8 cellular contexts compared by ENCODE assay signal in genomic region chr13:40969169-40969901, GRCh38. TPM values are rescaled to one million over a fixed set of nuclear protein-coding genes. Genes with fewer than 3 reads are reported as not detected.
DNase-seq lines count a peak whose midpoint lies in the region; ATAC-seq and TF ChIP-seq lines count a peak whose summit lies in the region.

No MANE protein-coding gene starts in this region.

- ATAC-seq in activated CD4-positive, alpha-beta T cell treated with anti-CD3 and anti-CD28 coated beads for 36 hours = peak; percentile 84
- ATAC-seq in HG02763 (IDR thresholded peaks at IDR 0.05; ENCODE audit: unreplicated experiment) = peak; percentile 68

- H3K4me2 ChIP-seq in H9 (ENCODE audit: insufficient read depth, insufficient read length, low read length) = no peak overlapping the region

- peak; percentile 60 for DNase-seq in activated CD4-positive, alpha-beta T cell treated with anti-CD3 and anti-CD28 coated beads for 36 hours
- DNase-seq in activated CD4-positive, alpha-beta T cell treated with anti-CD3 and anti-CD28 coated beads, Interleukin-2, amount 50 U/mL, for 1 hour = no peak
- DNase-seq in NOMO-1 treated with DMSO at 0.1 percent for 48 hours (lab: John Stamatoyannopoulos, UW; ENCODE audit: unreplicated experiment) (peak; percentile 60), glomerular visceral epithelial cell (ENCODE audit: extremely low spot score) (no peak), SKM-1 treated with dmso at 0.1 percent for 144 hours (lab: John Stamatoyannopoulos, UW; ENCODE audit: unreplicated experiment) (no peak), H9 (no peak)

- H3T11ph ChIP-seq in H9 (ENCODE audit: low read length) = no peak overlapping the region

- H3K4me3 Mint-ChIP-seq in activated CD4-positive, alpha-beta T cell treated with anti-CD3 and anti-CD28 coated beads for 36 hours = peak overlapping the region; percentile 7
- no peak overlapping the region for H3K4me3 Mint-ChIP-seq in H9

- H3K36me3 Mint-ChIP-seq in activated CD4-positive, alpha-beta T cell treated with anti-CD3 and anti-CD28 coated beads for 36 hours (ENCODE audit: low read depth) = peaks cover 8% of the 10 kb centered on the region
- H3K36me3 Mint-ChIP-seq in H9 (ENCODE audit: insufficient read depth in 1 of 3, low read depth in 3 of 3) = no peaks in the 10 kb centered on the region

- no peak overlapping the region for H4K91ac ChIP-seq in H9 (ENCODE audit: insufficient read length, low read depth, low read length)

- H3K56ac ChIP-seq in H9 (ENCODE audit: insufficient read length, low read depth, low read length) = no peak overlapping the region

- no peak overlapping the region for H2BK12ac ChIP-seq in H9 (ENCODE audit: insufficient read length, low read depth, low read length)

- H3K23ac ChIP-seq in H9 (ENCODE audit: insufficient read length, low read depth, low read length) = no peak overlapping the region

- no CpG with 5 or more reads among the region's 4 CpGs for WGBS in H9 (ENCODE audit: extremely low coverage, insufficient read length, low lambda C conversion rate)

- no peaks in the 10 kb centered on the region for H4K20me1 ChIP-seq in H9 (ENCODE audit: control insufficient read depth, insufficient read depth, insufficient read length)

- no peak overlapping the region for H4K5ac ChIP-seq in H9 (ENCODE audit: insufficient read length, low read depth, low read length)

- no peaks in the 10 kb centered on the region for H3K27me3 ChIP-seq in neutrophil
- no peaks in the 10 kb centered on the region for H3K27me3 ChIP-seq in H9 (ENCODE audit: insufficient read depth, low read length)

- no peaks in the 10 kb centered on the region for H3K27me3 Mint-ChIP-seq in activated CD4-positive, alpha-beta T cell treated with anti-CD3 and anti-CD28 coated beads for 36 hours
- no peaks in the 10 kb centered on the region for H3K27me3 Mint-ChIP-seq in H9 (ENCODE audit: low read depth)

- H2AK5ac ChIP-seq in H9 (ENCODE audit: insufficient read length, low read length) = no peak overlapping the region

- no peaks in the 10 kb centered on the region for H3K79me2 ChIP-seq in H9 (ENCODE audit: insufficient read depth, low read length)

- TF ChIP-seq CTCF in neutrophil (IDR thresholded peaks at IDR 0.05) (no peak), H9 (conservative IDR thresholded peaks at IDR 0.05) (no peak)

- H3K9ac ChIP-seq in H9 (ENCODE audit: extremely low read depth, insufficient read length, low read length) = no peak overlapping the region

- intact Hi-C loops in activated CD4-positive, alpha-beta T cell treated with anti-CD3 and anti-CD28 coated beads for 36 hours (cut with DNase I, micrococcal nuclease) = no loop called here

- CTCF ChIA-PET in activated CD4-positive, alpha-beta T cell treated with anti-CD3 and anti-CD28 coated beads for 36 hours (lab: Charles Lee) = interaction anchor here (0.9 to 1.7 kb wide), 3 partner anchors 41 to 86 kb away, joined by 3 to 6 read pairs (median 4); no protein-coding TSS in a partner anchor

- H2BK5ac ChIP-seq in H9 (ENCODE audit: insufficient read length, low read length) = no peak overlapping the region

- no peaks in the 10 kb centered on the region for H3K79me1 ChIP-seq in H9 (ENCODE audit: insufficient read depth, low read depth, low read length, poor library complexity, severe bottlenecking)

- no peak overlapping the region for H2BK20ac ChIP-seq in H9 (ENCODE audit: low read depth, low read length, poor library complexity, severe bottlenecking)

- peaks cover 94% of the 10 kb centered on the region for H3K4me1 Mint-ChIP-seq in activated CD4-positive, alpha-beta T cell treated with anti-CD3 and anti-CD28 coated beads for 36 hours
- peaks cover 0 to 3% of the 10 kb centered on the region in 2 experiments; a peak in 1 of 4 replicates for H3K4me1 Mint-ChIP-seq in H9

- H3K4me1 ChIP-seq in neutrophil (ENCODE audit: control insufficient read depth in 1 of 2, insufficient read depth in 1 of 2, low read depth in 1 of 2, low read length in 1 of 2) (peaks cover 82 to 97% of the 10 kb centered on the region in 2 experiments), H9 (ENCODE audit: insufficient read depth, low read length) (no peaks in the 10 kb centered on the region)

- H2BK15ac ChIP-seq in H9 (ENCODE audit: low read depth, low read length) = no peak overlapping the region

- POLR2A ChIA-PET in activated CD4-positive, alpha-beta T cell treated with anti-CD3 and anti-CD28 coated beads for 36 hours (lab: Charles Lee) = no interaction called here

- H2AFZ ChIP-seq in H9 (ENCODE audit: low read length) = no peak overlapping the region

- H4K8ac ChIP-seq in H9 (replicated peaks; ENCODE audit: insufficient read length, low read depth, low read length) = no peak overlapping the region

- no peaks in the 10 kb centered on the region for H3K23me2 ChIP-seq in H9 (ENCODE audit: insufficient read length, low read depth, low read length, poor library complexity, severe bottlenecking)

- H3K36me3 ChIP-seq in neutrophil = no peaks in the 10 kb centered on the region

- no peaks in the 10 kb centered on the region for H3K9me3 Mint-ChIP-seq in activated CD4-positive, alpha-beta T cell treated with anti-CD3 and anti-CD28 coated beads for 36 hours (ENCODE audit: low read depth)
- no peaks in the 10 kb centered on the region for H3K9me3 Mint-ChIP-seq in H9

- no peak overlapping the region for H3K14ac ChIP-seq in H9 (ENCODE audit: insufficient read depth, low read length)

- no peak overlapping the region for H3K4me3 ChIP-seq in neutrophil (ENCODE audit: low read depth in 1 of 2, low read length in 1 of 2)

- H3K27ac ChIP-seq in neutrophil (peak overlapping the region; percentile 73), H9 (ENCODE audit: insufficient read length, low read depth, low read length) (no peak overlapping the region)

- H3K27ac Mint-ChIP-seq in activated CD4-positive, alpha-beta T cell treated with anti-CD3 and anti-CD28 coated beads for 36 hours = peak overlapping the region; percentile 69
- peak overlapping the region in 1 of 3 experiments; percentile 54; a peak in 2 of 7 replicates for H3K27ac Mint-ChIP-seq in H9

- no peak overlapping the region for H3K18ac ChIP-seq in H9 (ENCODE audit: insufficient read length, low read depth, low read length)

- H3K9me3 ChIP-seq in neutrophil = no peaks in the 10 kb centered on the region
- H3K9me3 ChIP-seq in H9 (ENCODE audit: control insufficient read depth, low read depth, low read length) = no peaks in the 10 kb centered on the region

- H2BK120ac ChIP-seq in H9 (ENCODE audit: low read depth, low read length, poor library complexity, severe bottlenecking) = no peak overlapping the region

- no peak overlapping the region for H3K4ac ChIP-seq in H9 (ENCODE audit: low read depth, low read length)

RNA-seq across cellular contexts. Expression of gene ELF1, which starts 49.8 kb away (rescaled TPM):
- 10 to 100 TPM; 75.2 to 87.0 TPM for total RNA-seq in activated CD4-positive, alpha-beta T cell treated with anti-CD3 and anti-CD28 coated beads for 36 hours
- 14.8 and 15.5 TPM in 2 replicates for total RNA-seq in H9 (2021)

Comparison
In these comparisons a context has a peak if more than half of its experiments do, and no peak if none do; other contexts are left out.
1. DNase-seq: peak in activated CD4-positive, alpha-beta T cell treated with anti-CD3 and anti-CD28 coated beads for 36 hours (single experiment) and NOMO-1 treated with DMSO at 0.1 percent for 48 hours (single experiment); none in activated CD4-positive, alpha-beta T cell treated with anti-CD3 and anti-CD28 coated beads, Interleukin-2, amount 50 U/mL, for 1 hour (single experiment), glomerular visceral epithelial cell (single experiment), SKM-1 treated with dmso at 0.1 percent for 144 hours (single experiment) and H9 (single experiment).